Comparison of ENCODE assay signal across 10 cellular contexts in the genomic region with DNA sequence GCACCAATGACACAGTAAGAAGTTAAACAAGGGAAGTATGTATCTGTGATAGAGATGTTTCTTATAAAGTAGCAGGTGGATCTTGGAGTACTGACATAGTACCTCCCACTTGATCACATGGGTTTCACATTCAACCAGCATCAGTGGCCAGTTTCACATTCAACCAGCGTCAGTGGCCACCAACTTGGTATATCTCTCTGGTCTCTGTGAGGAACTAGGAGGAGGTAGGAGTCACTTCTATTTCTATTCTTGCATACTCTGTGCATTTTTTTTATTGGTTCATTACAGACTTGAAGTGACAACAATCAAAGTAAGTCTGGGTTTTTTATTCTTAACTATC.
DNase-seq lines count a peak whose midpoint lies in the region; ATAC-seq and TF ChIP-seq lines count a peak whose summit lies in the region.
"Had no signal": no experiment of that assay in that cellular context is flagged by ENCODE, and none has a peak within 500 bp of the region (broad histone marks: within the 10 kb centered on the region; RNA-seq: fewer than 3 reads in every experiment).

No MANE protein-coding gene starts in this region.

- intact Hi-C loops in activated T-helper 1 cell treated with anti-CD3 and anti-CD28 coated beads, Interleukin-12 subunit alpha, Interleukin-12 subunit beta, Interleukin-2, Interleukin-4 antibody, amounts not matched to agents 30 ng/mL and 10 ng/mL and 1 ng/mL, durations not matched to agents 14 hours and 24 hours and 36 hours (cut with micrococcal nuclease) = loop anchor here (2.0 kb wide), 3 partner anchors 186 to 662 kb away; no protein-coding TSS in a partner anchor
- intact Hi-C loops in lower leg skin (cut with DNase I; ENCODE audit: low total_unique reads) = no loop called here
- intact Hi-C loops in dorsolateral prefrontal cortex (cut with DNase I) = loop anchor here in 1 of 2 donors (10.0 kb wide), 1 partner anchor 180 kb away; no protein-coding TSS in a partner anchor

- no peaks in the 10 kb centered on the region for H3K27me3 ChIP-seq in dorsolateral prefrontal cortex

- no peak for TF ChIP-seq CTCF in GM13977 (IDR thresholded peaks at IDR 0.05; ENCODE audit: extremely low read depth, insufficient read depth, missing control alignments)
- TF ChIP-seq CTCF in lower leg skin (IDR thresholded peaks at IDR 0.05) = no peak
- no peak for TF ChIP-seq CTCF in dorsolateral prefrontal cortex (IDR thresholded peaks at IDR 0.05 in 54 of 56, conservative IDR thresholded peaks at IDR 0.05 in 2 of 56; ENCODE audit: low read depth in 1 of 56, partially characterized antibody in 56 of 56)

- H3K27ac ChIP-seq in dorsolateral prefrontal cortex = no peak overlapping the region
- H3K27ac ChIP-seq: thoracic aorta had no signal

- no peaks in the 10 kb centered on the region for H3K27me3 Mint-ChIP-seq in activated T-helper 1 cell treated with anti-CD3 and anti-CD28 coated beads, Interleukin-12 subunit alpha, Interleukin-12 subunit beta, Interleukin-2, Interleukin-4 antibody, amounts not matched to agents 30 ng/mL and 10 ng/mL and 1 ng/mL, durations not matched to agents 14 hours and 24 hours and 36 hours (ENCODE audit: insufficient read depth)

- peak overlapping the region; percentile 32 for H3K27ac Mint-ChIP-seq in activated T-helper 1 cell treated with anti-CD3 and anti-CD28 coated beads, Interleukin-12 subunit alpha, Interleukin-12 subunit beta, Interleukin-2, Interleukin-4 antibody, amounts not matched to agents 30 ng/mL and 10 ng/mL and 1 ng/mL, durations not matched to agents 14 hours and 24 hours and 36 hours

- peaks cover 3% of the 10 kb centered on the region for H3K36me3 Mint-ChIP-seq in activated T-helper 1 cell treated with anti-CD3 and anti-CD28 coated beads, Interleukin-12 subunit alpha, Interleukin-12 subunit beta, Interleukin-2, Interleukin-4 antibody, amounts not matched to agents 30 ng/mL and 10 ng/mL and 1 ng/mL, durations not matched to agents 14 hours and 24 hours and 36 hours (ENCODE audit: low read depth)

- H3K4me3 Mint-ChIP-seq in activated T-helper 1 cell treated with anti-CD3 and anti-CD28 coated beads, Interleukin-12 subunit alpha, Interleukin-12 subunit beta, Interleukin-2, Interleukin-4 antibody, amounts not matched to agents 30 ng/mL and 10 ng/mL and 1 ng/mL, durations not matched to agents 14 hours and 24 hours and 36 hours = no peak overlapping the region

- TF ChIP-seq POLR2A in lower leg skin (IDR thresholded peaks at IDR 0.05) = no peak

- peaks cover 10% of the 10 kb centered on the region for H3K4me1 Mint-ChIP-seq in activated T-helper 1 cell treated with anti-CD3 and anti-CD28 coated beads, Interleukin-12 subunit alpha, Interleukin-12 subunit beta, Interleukin-2, Interleukin-4 antibody, amounts not matched to agents 30 ng/mL and 10 ng/mL and 1 ng/mL, durations not matched to agents 14 hours and 24 hours and 36 hours (ENCODE audit: low read depth)

- in situ Hi-C loops in GM13977 (cut with MboI; ENCODE audit: low pct_unique_long_range_greater_than_20kb, low sequenced_read_pairs, unreplicated experiment) = loop anchor here (25.0 kb wide), 2 partner anchors 178 to 553 kb away; no protein-coding TSS in a partner anchor

- peak; percentile 99 for ATAC-seq in GM19463 (IDR thresholded peaks at IDR 0.05; ENCODE audit: unreplicated experiment)
- peak; percentile 99 for ATAC-seq in HG03064 (IDR thresholded peaks at IDR 0.05; ENCODE audit: low read depth, unreplicated experiment)

- DNase-seq in GM13977 (ENCODE audit: low spot score) (peak; percentile 15), lower leg skin (ENCODE audit: low spot score in 2 of 2) (no peak), dorsolateral prefrontal cortex (no peak), pons (ENCODE audit: low spot score) (no peak)
- DNase-seq in activated T-helper 1 cell treated with anti-CD3 and anti-CD28 coated beads, Interleukin-12 subunit alpha, Interleukin-12 subunit beta, Interleukin-2, Interleukin-4 antibody, amounts not matched to agents 30 ng/mL and 10 ng/mL and 1 ng/mL, durations not matched to agents 14 hours and 24 hours and 36 hours (ENCODE audit: low spot score) = no peak
- DNase-seq in stimulated activated CD4-positive, alpha-beta T cell treated with anti-CD3 and anti-CD28 coated beads, Interleukin-1b, Interleukin-23, amount 100 ng/mL, for 48 hours = no peak

- 0% methylated on average over 1 of the region's 1 CpG for WGBS in lower leg skin, 2 donors

- no peaks in the 10 kb centered on the region for H3K9me3 Mint-ChIP-seq in activated T-helper 1 cell treated with anti-CD3 and anti-CD28 coated beads, Interleukin-12 subunit alpha, Interleukin-12 subunit beta, Interleukin-2, Interleukin-4 antibody, amounts not matched to agents 30 ng/mL and 10 ng/mL and 1 ng/mL, durations not matched to agents 14 hours and 24 hours and 36 hours

- H3K4me3 ChIP-seq in lower leg skin (ENCODE audit: low read depth, poor library complexity, severe bottlenecking) (no peak overlapping the region), dorsolateral prefrontal cortex (no peak overlapping the region)
- H3K4me3 ChIP-seq: lung, thoracic aorta had no signal
